Comparison of ENCODE assay signal across 8 cellular contexts in genomic region chr10:30751678-30752331, GRCh38.
DNase-seq lines count a peak whose midpoint lies in the region; ATAC-seq and TF ChIP-seq lines count a peak whose summit lies in the region.

No MANE protein-coding gene starts in this region.

- H3K4me1 Mint-ChIP-seq in stimulated activated naive CD8-positive, alpha-beta T cell treated with anti-CD3 and anti-CD28 coated beads, Interleukin-15, amount 100 ng/mL, for 72 hours, result peaks cover 34% of the 10 kb centered on the region

- H3K9me3 Mint-ChIP-seq in stimulated activated naive CD8-positive, alpha-beta T cell treated with anti-CD3 and anti-CD28 coated beads, Interleukin-15, amount 100 ng/mL, for 72 hours, result no peaks in the 10 kb centered on the region

- no peak for TF ChIP-seq POLR2A in erythroblast (IDR thresholded peaks at IDR 0.05; ENCODE audit: low read length)

- H3K9me3 ChIP-seq in AG04450 (ENCODE audit: control insufficient read depth, insufficient read depth, low read length) (no peaks in the 10 kb centered on the region; the same call in 1 of the 2 replicates), MM.1S (replicated peaks; ENCODE audit: insufficient read depth, low read length) (no peaks in the 10 kb centered on the region)

- ATAC-seq in GM18517 (IDR thresholded peaks at IDR 0.05; ENCODE audit: unreplicated experiment) (peak; percentile 75), GM21528 (IDR thresholded peaks at IDR 0.05; ENCODE audit: low FRiP score, unreplicated experiment) (no peak)
- peak; percentile 90 for ATAC-seq in stimulated activated naive CD8-positive, alpha-beta T cell treated with anti-CD3 and anti-CD28 coated beads, Interleukin-15, amount 100 ng/mL, for 72 hours

- no peaks in the 10 kb centered on the region for H3K27me3 Mint-ChIP-seq in stimulated activated naive CD8-positive, alpha-beta T cell treated with anti-CD3 and anti-CD28 coated beads, Interleukin-15, amount 100 ng/mL, for 72 hours

- peak overlapping the region; percentile 42 to 55 for H3K27ac Mint-ChIP-seq in stimulated activated naive CD8-positive, alpha-beta T cell treated with anti-CD3 and anti-CD28 coated beads, Interleukin-15, amount 100 ng/mL, for 72 hours

- no peaks in the 10 kb centered on the region for H3K9me2 ChIP-seq in MM.1S (replicated peaks; ENCODE audit: insufficient read depth, low read length)

- peak overlapping the region; percentile 81; the same call in 1 of the 2 replicates for H3K4me2 ChIP-seq in MM.1S (ENCODE audit: low read depth, low read length)

- H3K27me3 ChIP-seq in AG04450 (ENCODE audit: control insufficient read depth, insufficient read depth, low read length) (no peaks in the 10 kb centered on the region), MM.1S (replicated peaks; ENCODE audit: insufficient read depth, low read length) (no peaks in the 10 kb centered on the region)

- peak overlapping the region; percentile 59 for H2AFZ ChIP-seq in MM.1S (ENCODE audit: low read length)

- H4K20me1 ChIP-seq in MM.1S (ENCODE audit: insufficient read depth, low read length), result no peaks in the 10 kb centered on the region

- H3K27ac ChIP-seq in AG04450 (ENCODE audit: low read depth, low read length) (no peak overlapping the region), MM.1S (ENCODE audit: low read length) (peak overlapping the region; percentile 49; the same call in 1 of the 2 replicates)

- H3K4me3 Mint-ChIP-seq in stimulated activated naive CD8-positive, alpha-beta T cell treated with anti-CD3 and anti-CD28 coated beads, Interleukin-15, amount 100 ng/mL, for 72 hours, result peak overlapping the region; percentile 25 to 45

- H3K79me2 ChIP-seq in MM.1S (ENCODE audit: low read length), result no peaks in the 10 kb centered on the region

- peak; percentile 15 for DNase-seq in AG04450 (ENCODE audit: low read depth, low spot score)
- peak; percentile 63 for DNase-seq in MM.1S
- DNase-seq in activated CD4-positive, CD25-positive, alpha-beta regulatory T cell treated with anti-CD3 and anti-CD28 coated beads, Interleukin-2, amount 50 U/mL, for 72 hours, result peak; percentile 78
- DNase-seq in erythroblast (lab: John Stamatoyannopoulos, UW), result peak; percentile 58 to 65
- DNase-seq in mucosa of gallbladder (ENCODE audit: low spot score), result peak; percentile 56
- DNase-seq in stimulated activated naive CD8-positive, alpha-beta T cell treated with anti-CD3 and anti-CD28 coated beads, Interleukin-15, amount 100 ng/mL, for 72 hours, result peak; percentile 66 to 75

- CTCF ChIA-PET in AG04450 (lab: Charles Lee), result interaction anchor here (1.2 kb wide), 1 partner anchor 280 kb away, joined by 3 read pairs; the partner anchor contains the start of gene ZNF438

- H3K9ac ChIP-seq in MM.1S (ENCODE audit: low read length), result no peak overlapping the region

- peaks cover 12% of the 10 kb centered on the region for H3F3A ChIP-seq in MM.1S (ENCODE audit: insufficient read depth, low read length)

- POLR2A ChIA-PET in AG04450 (lab: Yijun Ruan, JAX), result no interaction called here

- TF ChIP-seq CTCF in AG04450 (IDR thresholded peaks at IDR 0.05; ENCODE audit: low read depth, low read length) (peak; percentile 71), MM.1S (IDR thresholded peaks at IDR 0.05; ENCODE audit: low read length) (peak; percentile 84)

- H3K4me1 ChIP-seq in MM.1S (ENCODE audit: low read length), result peaks cover 23% of the 10 kb centered on the region

- H3K36me3 ChIP-seq in MM.1S (replicated peaks; ENCODE audit: insufficient read depth, low read length), result no peaks in the 10 kb centered on the region

- no peak overlapping the region for H3K4me3 ChIP-seq in AG04450 (ENCODE audit: low read depth, low read length)
- H3K4me3 ChIP-seq in MM.1S (ENCODE audit: low read length), result 0 out of 2 replicates have a peak overlapping the region, but pooled peaks have one; percentile 18

Comparison
In these comparisons a context has a peak if more than half of its experiments do, and no peak if none do; other contexts are left out.
1. DNase-seq: peak in every context shown above with its lines; median percentile 78 in activated CD4-positive, CD25-positive, alpha-beta regulatory T cell treated with anti-CD3 and anti-CD28 coated beads, Interleukin-2, amount 50 U/mL, for 72 hours; 70 in stimulated activated naive CD8-positive, alpha-beta T cell treated with anti-CD3 and anti-CD28 coated beads, Interleukin-15, amount 100 ng/mL, for 72 hours; 63 in MM.1S; 62 in erythroblast; 56 in mucosa of gallbladder; 15 in AG04450.